ENCODE assay signal across 15 cellular contexts in the genomic region with DNA sequence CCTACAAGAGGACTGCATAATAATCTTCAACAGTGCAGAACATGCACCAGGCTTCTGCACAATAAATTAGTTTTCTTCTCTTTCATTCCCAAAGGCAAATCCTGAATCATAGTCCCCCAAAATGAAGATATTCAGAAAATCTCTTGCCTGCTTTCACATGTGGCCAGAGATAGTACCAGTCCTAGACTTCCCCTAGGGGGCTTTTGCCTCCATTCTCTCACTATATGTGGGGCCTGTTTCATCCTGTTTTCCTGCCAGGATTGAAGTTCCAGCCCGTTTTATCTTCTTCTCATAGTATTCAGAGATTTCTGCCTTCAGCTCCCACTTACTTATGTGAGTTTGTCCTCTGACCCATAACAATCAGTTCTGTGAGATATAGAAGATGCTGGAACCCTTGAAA.
A peak's percentile ranks its signal among the peaks of the same experiment; 100 is the strongest.
DNase-seq lines count a peak whose midpoint lies in the region; TF ChIP-seq lines count a peak whose summit lies in the region.
"Had no signal": no experiment of that assay in that cellular context is flagged by ENCODE, and none has a peak within 500 bp of the region (broad histone marks: within the 10 kb centered on the region; RNA-seq: fewer than 3 reads in every experiment).

No MANE protein-coding gene starts in this region.

- peaks cover 2% of the 10 kb centered on the region for H3K4me1 Mint-ChIP-seq in endodermal cell
- H3K4me1 Mint-ChIP-seq in neural progenitor cell = no peaks in the 10 kb centered on the region

- H3K36me3 ChIP-seq in BE2C = no peaks in the 10 kb centered on the region
- no peaks in the 10 kb centered on the region for H3K36me3 ChIP-seq in endodermal cell (ENCODE audit: control insufficient read depth, insufficient read depth, low read length)
- H3K36me3 ChIP-seq in neural progenitor cell = no peaks in the 10 kb centered on the region
- no peaks in the 10 kb centered on the region for H3K36me3 ChIP-seq in tibial artery

- H3K27ac ChIP-seq in endodermal cell (ENCODE audit: low read depth, low read length) (no peak overlapping the region), neural progenitor cell (no peak overlapping the region), tibial artery (no peak overlapping the region)
- H3K27ac ChIP-seq: HL-60 had no signal

- H3K27me3 Mint-ChIP-seq in endodermal cell (ENCODE audit: insufficient read depth) (no peaks in the 10 kb centered on the region), neural progenitor cell (ENCODE audit: insufficient read depth, low read depth) (peaks cover 3% of the 10 kb centered on the region)

- H3K9ac ChIP-seq in endodermal cell (ENCODE audit: extremely low read depth, low read length, poor library complexity, severe bottlenecking) = no peak overlapping the region
- no peak overlapping the region for H3K9ac ChIP-seq in neural progenitor cell

- no peaks in the 10 kb centered on the region for H3K79me2 ChIP-seq in neural progenitor cell (ENCODE audit: low read depth)

- DNase-seq in BE2C (no peak), SK-MEL-5 (ENCODE audit: low read depth, low spot score) (peak; percentile 2), endodermal cell (no peak), neural progenitor cell (ENCODE audit: low spot score) (no peak), T-helper 2 cell (no peak), NOMO-1 treated with DMSO at 0.1 percent for 48 hours (lab: John Stamatoyannopoulos, UW; ENCODE audit: unreplicated experiment) (no peak), OCI-M1 (lab: John Stamatoyannopoulos, UW) (no peak), tibial artery (no peak)
- DNase-seq: CD8-positive, alpha-beta T cell; COR-L47; DMS153; DMS79 treated with DMSO at 0.1 percent for 48 hours; EL had no signal

- intact Hi-C loops in tibial artery (cut with DNase I; ENCODE audit: low total_unique reads) = no loop called here

- no peaks in the 10 kb centered on the region for H3K9me3 Mint-ChIP-seq in endodermal cell
- H3K9me3 Mint-ChIP-seq in neural progenitor cell = no peaks in the 10 kb centered on the region

- H3K9me3 ChIP-seq in BE2C (no peaks in the 10 kb centered on the region), endodermal cell (ENCODE audit: control insufficient read depth, low read length) (no peaks in the 10 kb centered on the region), neural progenitor cell (ENCODE audit: low read depth) (no peaks in the 10 kb centered on the region), tibial artery (no peaks in the 10 kb centered on the region)

- H3K36me3 Mint-ChIP-seq in endodermal cell (ENCODE audit: low read depth) = no peaks in the 10 kb centered on the region
- H3K36me3 Mint-ChIP-seq in neural progenitor cell = no peaks in the 10 kb centered on the region
- H3K36me3 Mint-ChIP-seq: CD14-positive monocyte; CD8-positive, alpha-beta T cell had no signal

- no peaks in the 10 kb centered on the region for H4K20me1 ChIP-seq in neural progenitor cell (ENCODE audit: low read depth)

- no peaks in the 10 kb centered on the region for H3F3A ChIP-seq in neural progenitor cell (ENCODE audit: low read depth)

- TF ChIP-seq CTCF in BE2C (IDR thresholded peaks at IDR 0.05; ENCODE audit: low read depth, low read length) = peak; percentile 38
- peak; percentile 63 for TF ChIP-seq CTCF in endodermal cell (conservative IDR thresholded peaks at IDR 0.05)
- TF ChIP-seq CTCF in neural progenitor cell (IDR thresholded peaks at IDR 0.05) = peak; percentile 17
- TF ChIP-seq CTCF in tibial artery (IDR thresholded peaks at IDR 0.05) = no peak

- H3K27ac Mint-ChIP-seq in endodermal cell (no peak overlapping the region), neural progenitor cell (no peak overlapping the region)
- H3K27ac Mint-ChIP-seq: CD14-positive monocyte; CD8-positive, alpha-beta T cell had no signal

- H3K4me3 ChIP-seq in BE2C (ENCODE audit: low read depth, low read length) (no peak overlapping the region), endodermal cell (ENCODE audit: low read length) (no peak overlapping the region), neural progenitor cell (no peak overlapping the region), tibial artery (no peak overlapping the region)

- peak overlapping the region; percentile 89 for H2AFZ ChIP-seq in neural progenitor cell (replicated peaks)

- H3K4me2 ChIP-seq in neural progenitor cell = no peak overlapping the region

- H3K4me1 ChIP-seq in BE2C (no peaks in the 10 kb centered on the region), endodermal cell (ENCODE audit: control insufficient read depth, insufficient read depth, low read length) (peaks cover 7% of the 10 kb centered on the region), neural progenitor cell (no peaks in the 10 kb centered on the region), tibial artery (no peaks in the 10 kb centered on the region)

- no peaks in the 10 kb centered on the region for H3K27me3 ChIP-seq in BE2C
- no peaks in the 10 kb centered on the region for H3K27me3 ChIP-seq in endodermal cell (ENCODE audit: control insufficient read depth, insufficient read depth, low read length, poor library complexity, severe bottlenecking)
- H3K27me3 ChIP-seq in neural progenitor cell = no peaks in the 10 kb centered on the region
- H3K27me3 ChIP-seq in tibial artery = no peaks in the 10 kb centered on the region

- no peak overlapping the region for H3K4me3 Mint-ChIP-seq in endodermal cell
- no peak overlapping the region for H3K4me3 Mint-ChIP-seq in neural progenitor cell
- H3K4me3 Mint-ChIP-seq: CD14-positive monocyte; CD8-positive, alpha-beta T cell had no signal

- in situ Hi-C loops in SK-MEL-5 (cut with HindIII; ENCODE audit: low pct_unique_long_range_greater_than_20kb, low sequenced_read_pairs) = no loop called here

- 80% methylated on average over 1 of the region's 1 CpG; no CpG with 5 or more reads in 1 of the 2 experiments for WGBS in endodermal cell (ENCODE audit: insufficient coverage in 1 of 2, insufficient read length in 1 of 2), 2 experiments

Comparison
In these comparisons a context has a peak if more than half of its experiments do, and no peak if none do; other contexts are left out.
1. CTCF ChIP-seq: peak in BE2C (single experiment), endodermal cell (single experiment) and neural progenitor cell (single experiment); none in tibial artery (0 of 2).